ENCODE assay signal across 16 cellular contexts in the genomic region with DNA sequence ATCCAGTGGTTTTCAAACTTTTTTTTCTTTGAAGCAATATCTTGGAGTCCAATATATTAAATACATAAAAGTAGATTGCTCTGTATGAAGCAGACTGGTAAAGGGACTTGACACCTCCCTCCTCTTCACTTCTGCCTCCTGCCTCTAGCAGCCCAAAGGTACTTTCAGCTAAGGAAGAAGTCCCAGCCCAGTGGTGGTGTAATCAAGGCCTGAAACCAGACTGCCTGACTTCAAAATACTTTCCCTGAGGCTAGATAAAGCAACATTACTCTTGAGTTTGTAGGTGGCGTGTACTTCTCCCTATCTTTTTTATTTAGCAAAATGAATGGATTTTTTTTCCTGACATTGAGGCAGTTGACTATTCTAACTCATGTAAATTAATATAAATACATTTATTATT.
DNase-seq lines count a peak whose midpoint lies in the region; ATAC-seq and TF ChIP-seq lines count a peak whose summit lies in the region.
"Had no signal": no experiment of that assay in that cellular context is flagged by ENCODE, and none has a peak within 500 bp of the region (broad histone marks: within the 10 kb centered on the region; RNA-seq: fewer than 3 reads in every experiment).

No MANE protein-coding gene starts in this region.

- no peaks in the 10 kb centered on the region for H3K9me3 ChIP-seq in SK-N-MC (ENCODE audit: low read depth, low read length)
- H3K9me3 ChIP-seq in upper lobe of right lung, result no peaks in the 10 kb centered on the region
- H3K9me3 ChIP-seq: HAP-1 had no signal

- H3K36me3 ChIP-seq in SK-N-MC (ENCODE audit: insufficient read depth, low read length) (no peaks in the 10 kb centered on the region; the same call in 1 of the 2 replicates), upper lobe of right lung (peaks cover 9% of the 10 kb centered on the region)

- no peak overlapping the region for H3K4me3 Mint-ChIP-seq in activated naive CD8-positive, alpha-beta T cell
- H3K4me3 Mint-ChIP-seq in activated naive CD8-positive, alpha-beta T cell treated with anti-CD3 and anti-CD28 coated beads, Interleukin-2, amount 50 U/mL, for 24 hours, result no peak overlapping the region
- H3K4me3 Mint-ChIP-seq in progenitor cell of endocrine pancreas (ENCODE audit: low read depth), result no peak overlapping the region
- H3K4me3 Mint-ChIP-seq: CD14-positive monocyte; CD8-positive, alpha-beta T cell had no signal

- peaks cover 3% of the 10 kb centered on the region for H3K4me1 Mint-ChIP-seq in activated naive CD8-positive, alpha-beta T cell (ENCODE audit: low read depth)
- peaks cover 9% of the 10 kb centered on the region for H3K4me1 Mint-ChIP-seq in activated naive CD8-positive, alpha-beta T cell treated with anti-CD3 and anti-CD28 coated beads, Interleukin-2, amount 50 U/mL, for 24 hours
- H3K4me1 Mint-ChIP-seq in progenitor cell of endocrine pancreas (ENCODE audit: low read depth), result no peaks in the 10 kb centered on the region

- no peaks in the 10 kb centered on the region for H3K9me3 Mint-ChIP-seq in activated naive CD8-positive, alpha-beta T cell (ENCODE audit: low read depth)
- H3K9me3 Mint-ChIP-seq in activated naive CD8-positive, alpha-beta T cell treated with anti-CD3 and anti-CD28 coated beads, Interleukin-2, amount 50 U/mL, for 24 hours, result no peaks in the 10 kb centered on the region
- H3K9me3 Mint-ChIP-seq in progenitor cell of endocrine pancreas (ENCODE audit: low read depth), result no peaks in the 10 kb centered on the region
- H3K9me3 Mint-ChIP-seq: CD14-positive monocyte; CD8-positive, alpha-beta T cell had no signal

- no peak overlapping the region for H3K9ac ChIP-seq in SK-N-MC (ENCODE audit: insufficient read length)

- peak overlapping the region; percentile 78 for H3K27ac ChIP-seq in SK-N-MC
- no peak overlapping the region for H3K27ac ChIP-seq in upper lobe of right lung

- H3K27ac Mint-ChIP-seq in activated naive CD8-positive, alpha-beta T cell, result peak overlapping the region; percentile 34
- no peak overlapping the region for H3K27ac Mint-ChIP-seq in activated naive CD8-positive, alpha-beta T cell treated with anti-CD3 and anti-CD28 coated beads, Interleukin-2, amount 50 U/mL, for 24 hours
- no peak overlapping the region for H3K27ac Mint-ChIP-seq in progenitor cell of endocrine pancreas
- H3K27ac Mint-ChIP-seq: CD8-positive, alpha-beta T cell had no signal

- H3K4me3 ChIP-seq in SK-N-MC (no peak overlapping the region), upper lobe of right lung (no peak overlapping the region)
- H3K4me3 ChIP-seq: HAP-1 had no signal

- ATAC-seq in activated naive CD8-positive, alpha-beta T cell treated with anti-CD3 and anti-CD28 coated beads, Interleukin-2, amount 50 U/mL, for 24 hours, result no peak
- peak; percentile 20 for ATAC-seq in left lobe of liver
- ATAC-seq in upper lobe of right lung, result peak; percentile 36
- no peak for ATAC-seq in GM21381 (IDR thresholded peaks at IDR 0.05; ENCODE audit: unreplicated experiment)
- ATAC-seq: CD8-positive, alpha-beta T cell; HepG2 had no signal

- H3K4me1 ChIP-seq in upper lobe of right lung, result no peaks in the 10 kb centered on the region

- TF ChIP-seq CTCF in upper lobe of right lung (IDR thresholded peaks at IDR 0.05) (no peak), progenitor cell of endocrine pancreas (IDR thresholded peaks at IDR 0.05; ENCODE audit: unreplicated experiment) (no peak)

- no peaks in the 10 kb centered on the region for H3K27me3 ChIP-seq in upper lobe of right lung

- H3K27me3 Mint-ChIP-seq in activated naive CD8-positive, alpha-beta T cell, result no peaks in the 10 kb centered on the region
- H3K27me3 Mint-ChIP-seq in activated naive CD8-positive, alpha-beta T cell treated with anti-CD3 and anti-CD28 coated beads, Interleukin-2, amount 50 U/mL, for 24 hours, result no peaks in the 10 kb centered on the region
- peaks cover under 1% of the 10 kb centered on the region for H3K27me3 Mint-ChIP-seq in progenitor cell of endocrine pancreas

- intact Hi-C loops in upper lobe of right lung (cut with DNase I), result no loop called here

- H3K36me3 Mint-ChIP-seq in activated naive CD8-positive, alpha-beta T cell, result peaks cover 12% of the 10 kb centered on the region
- peaks cover 5% of the 10 kb centered on the region for H3K36me3 Mint-ChIP-seq in activated naive CD8-positive, alpha-beta T cell treated with anti-CD3 and anti-CD28 coated beads, Interleukin-2, amount 50 U/mL, for 24 hours (ENCODE audit: low read depth)
- H3K36me3 Mint-ChIP-seq in progenitor cell of endocrine pancreas (ENCODE audit: insufficient read depth), result peaks cover 26% of the 10 kb centered on the region

- no peak for DNase-seq in activated naive CD8-positive, alpha-beta T cell treated with anti-CD3 and anti-CD28 coated beads, Interleukin-2, amount 50 U/mL, for 24 hours
- DNase-seq in SK-N-MC (ENCODE audit: low read depth, low spot score) (no peak), left lobe of liver (ENCODE audit: low spot score) (no peak), upper lobe of right lung (no peak), progenitor cell of endocrine pancreas (ENCODE audit: low spot score, unreplicated experiment) (no peak)
- no peak for DNase-seq in stimulated activated CD4-positive, alpha-beta T cell treated with anti-CD3 and anti-CD28 coated beads, Interleukin-15, amount 100 ng/mL, for 24 hours
- DNase-seq: CD8-positive, alpha-beta T cell; COR-L47; DMS153; DMS79 treated with DMSO at 0.1 percent for 48 hours; EL had no signal

Comparison
In these comparisons a context has a peak if more than half of its experiments do, and no peak if none do; other contexts are left out.
1. ATAC-seq: peak in left lobe of liver (single experiment) and upper lobe of right lung (single experiment); none in activated naive CD8-positive, alpha-beta T cell treated with anti-CD3 and anti-CD28 coated beads, Interleukin-2, amount 50 U/mL, for 24 hours (single experiment) and GM21381 (single experiment).